26 cellular contexts compared by ENCODE assay signal in the genomic region with DNA sequence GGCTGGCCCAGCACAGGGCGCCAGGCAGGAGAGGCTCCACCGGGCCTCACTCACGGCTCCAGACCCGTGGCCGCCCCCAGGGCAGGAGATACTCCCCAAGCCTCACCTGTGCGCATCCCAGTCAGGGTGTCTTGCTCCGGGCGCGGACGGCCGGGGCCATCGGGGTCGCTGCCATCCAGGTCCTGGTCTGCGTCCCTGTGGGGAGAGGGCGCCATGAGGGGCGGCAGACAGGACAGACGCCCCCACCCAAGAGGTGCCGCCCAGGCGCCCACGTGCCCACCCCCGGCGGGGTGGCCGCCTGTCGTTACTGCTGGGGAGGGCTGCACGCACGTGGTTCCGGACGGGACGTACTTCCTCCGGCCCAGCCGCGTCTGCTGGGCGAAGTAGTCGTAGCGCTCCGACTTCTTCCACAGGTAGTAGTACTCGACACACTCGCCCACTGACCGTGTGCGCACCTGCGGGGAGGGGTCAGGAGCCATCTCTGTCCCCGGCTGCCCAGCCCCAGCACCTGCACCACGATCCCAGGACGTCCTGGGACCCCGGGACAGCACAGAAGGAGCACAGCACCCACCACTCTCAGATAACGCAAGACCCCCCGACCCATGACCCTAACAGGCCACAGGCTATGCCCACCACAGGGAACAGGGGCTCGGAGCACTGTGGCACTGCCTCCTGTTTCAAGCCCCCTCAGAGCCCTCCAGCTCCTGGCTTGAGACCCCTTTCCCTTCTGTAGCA. TPM values are rescaled to one million over a fixed set of nuclear protein-coding genes. Genes with fewer than 3 reads are reported as not detected.
DNase-seq lines count a peak whose midpoint lies in the region; ATAC-seq and TF ChIP-seq lines count a peak whose summit lies in the region.
"Had no signal": no experiment of that assay in that cellular context is flagged by ENCODE, and none has a peak within 500 bp of the region (broad histone marks: within the 10 kb centered on the region; RNA-seq: fewer than 3 reads in every experiment).

No MANE protein-coding gene starts in this region.

- no peak overlapping the region for H2AFZ ChIP-seq in parathyroid adenoma

- intact Hi-C loops in Right ventricle myocardium superior (cut with DNase I), result no loop called here
- intact Hi-C loops in left ventricle myocardium superior (cut with micrococcal nuclease), result no loop called here
- intact Hi-C loops in esophagus muscularis mucosa (cut with DNase I), result no loop called here
- intact Hi-C loops in Calu3 (cut with micrococcal nuclease; ENCODE audit: unreplicated experiment), result no loop called here
- intact Hi-C loops in activated CD4-positive, alpha-beta memory T cell treated with anti-CD3 and anti-CD28 coated beads for 36 hours (cut with micrococcal nuclease), result no loop called here

- CTCF ChIA-PET in Calu3 (lab: Charles Lee), result no interaction called here
- CTCF ChIA-PET in activated CD4-positive, alpha-beta memory T cell treated with anti-CD3 and anti-CD28 coated beads for 36 hours (lab: Charles Lee), result no interaction called here

- H3K9me3 Mint-ChIP-seq in Calu3 (ENCODE audit: low read depth, unreplicated experiment), result no peaks in the 10 kb centered on the region
- no peaks in the 10 kb centered on the region for H3K9me3 Mint-ChIP-seq in activated CD4-positive, alpha-beta memory T cell treated with anti-CD3 and anti-CD28 coated beads for 36 hours
- H3K9me3 Mint-ChIP-seq: activated naive CD4-positive, alpha-beta T cell treated with anti-CD3 and anti-CD28 coated beads, Interleukin-2, amount 50 U/mL, for 24 hours; activated T-helper 17 cell treated with anti-CD3 and anti-CD28 coated beads, Interleukin-2, amount 50 U/mL, for 72 hours; brain; naive B cell; stimulated activated effector memory CD8-positive, alpha-beta T cell treated with anti-CD3 and anti-CD28 coated beads, Interleukin-12 subunit alpha, Interleukin-12 subunit beta, amount 100 ng/mL, for 72 hours had no signal

- WGBS in esophagus muscularis mucosa, result 92% methylated on average over 22 of the region's 48 CpGs
- WGBS in upper lobe of left lung, 2 donors, result 84 to 98% methylated on average over 6 to 46 of the region's 48 CpGs

- H3K9ac ChIP-seq in parathyroid adenoma, result no peak overlapping the region

- TF ChIP-seq POLR2A in esophagus muscularis mucosa (IDR thresholded peaks at IDR 0.05; ENCODE audit: low read depth), result no peak
- no peak for TF ChIP-seq POLR2A in upper lobe of left lung (IDR thresholded peaks at IDR 0.05)

- H3K4me2 ChIP-seq in parathyroid adenoma (ENCODE audit: low read length), result no peak overlapping the region

- H3K27ac ChIP-seq in esophagus muscularis mucosa (replicated peaks in 1 of 4) (peak overlapping the region in 3 of 4 donors; percentile 19 to 27 (median 23)), parathyroid adenoma (peak overlapping the region; percentile 15), upper lobe of left lung (peak overlapping the region; percentile 83 to 91 (median 86))
- H3K27ac ChIP-seq: neutrophil had no signal

- DNase-seq in Right ventricle myocardium superior (no peak), left ventricle myocardium superior (no peak), esophagus muscularis mucosa (ENCODE audit: extremely low spot score) (no peak), upper lobe of left lung (peak in 1 of 2 donors; percentile 81), NK-92 (lab: John Stamatoyannopoulos, UW; ENCODE audit: unreplicated experiment) (no peak), Calu3 (no peak)
- DNase-seq in activated CD4-positive, alpha-beta memory T cell treated with anti-CD3 and anti-CD28 coated beads for 36 hours, result no peak
- DNase-seq: activated CD4-positive, alpha-beta T cell treated with anti-CD3 and anti-CD28 coated beads for 1 hour; activated CD8-positive, alpha-beta T cell treated with anti-CD3 and anti-CD28 coated beads, Interleukin-2, amount 10 ng/mL, durations not matched to agents 7 days and 5 days; amniotic stem cell; hippocampal formation; midbrain; naive B cell; NCI-H1930; NCI-H2171 treated with DMSO at 0.1 percent for 48 hours; NCI-H524 treated with DMSO at 0.1 percent for 48 hours; PC-3 had no signal

- H3K36me3 ChIP-seq in esophagus muscularis mucosa (peaks cover 53 to 78% (median 76%) of the 10 kb centered on the region in 4 donors), parathyroid adenoma (ENCODE audit: control insufficient read depth, insufficient read depth, low read length) (no peaks in the 10 kb centered on the region), upper lobe of left lung (peaks cover 19 to 74% (median 58%) of the 10 kb centered on the region in 4 donors)
- H3K36me3 ChIP-seq: neutrophil had no signal

- H3K36me3 Mint-ChIP-seq in Calu3 (ENCODE audit: insufficient read depth, unreplicated experiment), result peaks cover 22% of the 10 kb centered on the region
- H3K36me3 Mint-ChIP-seq in activated CD4-positive, alpha-beta memory T cell treated with anti-CD3 and anti-CD28 coated beads for 36 hours, result peaks cover 16% of the 10 kb centered on the region

- POLR2A ChIA-PET in activated CD4-positive, alpha-beta memory T cell treated with anti-CD3 and anti-CD28 coated beads for 36 hours (lab: Charles Lee), result no interaction called here

- TF ChIP-seq EP300 in esophagus muscularis mucosa (IDR thresholded peaks at IDR 0.05) (no peak), upper lobe of left lung (IDR thresholded peaks at IDR 0.05) (no peak)

- peaks cover 6 to 15% (median 11%) of the 10 kb centered on the region in 4 donors for H3K4me1 ChIP-seq in esophagus muscularis mucosa
- H3K4me1 ChIP-seq in parathyroid adenoma, result no peaks in the 10 kb centered on the region
- H3K4me1 ChIP-seq in upper lobe of left lung, result peaks cover 8 to 16% (median 14%) of the 10 kb centered on the region in 4 donors
- H3K4me1 ChIP-seq: HAP-1 had no signal

- H3K27ac Mint-ChIP-seq in Calu3 (ENCODE audit: unreplicated experiment), result no peak overlapping the region
- no peak overlapping the region for H3K27ac Mint-ChIP-seq in activated CD4-positive, alpha-beta memory T cell treated with anti-CD3 and anti-CD28 coated beads for 36 hours
- H3K27ac Mint-ChIP-seq: activated CD8-positive, alpha-beta T cell treated with anti-CD3 and anti-CD28 coated beads, Interleukin-2, amount 10 ng/mL, durations not matched to agents 7 days and 5 days; activated T-helper 17 cell treated with anti-CD3 and anti-CD28 coated beads, Interleukin-2, amount 50 U/mL, for 72 hours; naive B cell; stimulated activated effector memory CD8-positive, alpha-beta T cell treated with anti-CD3 and anti-CD28 coated beads, Interleukin-12 subunit alpha, Interleukin-12 subunit beta, amount 100 ng/mL, for 72 hours had no signal

- H3K4me3 ChIP-seq in esophagus muscularis mucosa (peak overlapping the region; percentile 31 to 54 (median 42)), parathyroid adenoma (ENCODE audit: low read depth, low read length) (no peak overlapping the region), upper lobe of left lung (peak overlapping the region in 3 of 4 donors; percentile 48 to 60 (median 52))
- H3K4me3 ChIP-seq: HAP-1 had no signal

- no peaks in the 10 kb centered on the region for H3K27me3 ChIP-seq in esophagus muscularis mucosa
- no peaks in the 10 kb centered on the region for H3K27me3 ChIP-seq in parathyroid adenoma (ENCODE audit: control insufficient read depth, insufficient read depth, low read length)
- H3K27me3 ChIP-seq in upper lobe of left lung, result no peaks in the 10 kb centered on the region
- H3K27me3 ChIP-seq: dorsolateral prefrontal cortex, neutrophil had no signal

- no TSS peak for BruUV-seq in Calu3 (replicated peaks; lab: Mats Ljungman, UMichigan)

- ATAC-seq in Right ventricle myocardium superior (ENCODE audit: poor library complexity), result peak; percentile 23
- no peak for ATAC-seq in left ventricle myocardium superior
- no peak for ATAC-seq in upper lobe of left lung (ENCODE audit: low FRiP score in 2 of 2)
- ATAC-seq: activated CD8-positive, alpha-beta T cell treated with anti-CD3 and anti-CD28 coated beads, Interleukin-2, amount 10 ng/mL, durations not matched to agents 7 days and 5 days; activated T-helper 17 cell treated with anti-CD3 and anti-CD28 coated beads, Interleukin-2, amount 50 U/mL, for 72 hours; PC-3; stimulated activated effector memory CD8-positive, alpha-beta T cell treated with anti-CD3 and anti-CD28 coated beads, Interleukin-12 subunit alpha, Interleukin-12 subunit beta, amount 100 ng/mL, for 72 hours had no signal

- no peak for TF ChIP-seq CTCF in esophagus muscularis mucosa (IDR thresholded peaks at IDR 0.05)
- TF ChIP-seq CTCF in parathyroid adenoma (IDR thresholded peaks at IDR 0.05), result no peak
- peak in 1 of 6 experiments; percentile 11 for TF ChIP-seq CTCF in upper lobe of left lung (IDR thresholded peaks at IDR 0.05)
- no peak for TF ChIP-seq CTCF in Calu3 (IDR thresholded peaks at IDR 0.05; ENCODE audit: unreplicated experiment)

- no peaks in the 10 kb centered on the region for H3K27me3 Mint-ChIP-seq in Calu3 (ENCODE audit: unreplicated experiment)
- no peaks in the 10 kb centered on the region for H3K27me3 Mint-ChIP-seq in activated CD4-positive, alpha-beta memory T cell treated with anti-CD3 and anti-CD28 coated beads for 36 hours
- H3K27me3 Mint-ChIP-seq: activated naive CD4-positive, alpha-beta T cell treated with anti-CD3 and anti-CD28 coated beads, Interleukin-2, amount 50 U/mL, for 24 hours; activated T-helper 17 cell treated with anti-CD3 and anti-CD28 coated beads, Interleukin-2, amount 50 U/mL, for 72 hours; brain; naive B cell had no signal

- no peaks in the 10 kb centered on the region for H3K9me3 ChIP-seq in esophagus muscularis mucosa
- no peaks in the 10 kb centered on the region for H3K9me3 ChIP-seq in parathyroid adenoma (ENCODE audit: control insufficient read depth, low read length)
- no peaks in the 10 kb centered on the region for H3K9me3 ChIP-seq in upper lobe of left lung
- H3K9me3 ChIP-seq: HAP-1, neutrophil had no signal

- H3K79me2 ChIP-seq in parathyroid adenoma, result peaks cover 3% of the 10 kb centered on the region

- no peaks in the 10 kb centered on the region for H3K4me1 Mint-ChIP-seq in Calu3 (ENCODE audit: low read depth, unreplicated experiment)
- no peaks in the 10 kb centered on the region for H3K4me1 Mint-ChIP-seq in activated CD4-positive, alpha-beta memory T cell treated with anti-CD3 and anti-CD28 coated beads for 36 hours (ENCODE audit: low read depth)
- H3K4me1 Mint-ChIP-seq: activated T-helper 17 cell treated with anti-CD3 and anti-CD28 coated beads, Interleukin-2, amount 50 U/mL, for 72 hours; brain; stimulated activated effector memory CD8-positive, alpha-beta T cell treated with anti-CD3 and anti-CD28 coated beads, Interleukin-12 subunit alpha, Interleukin-12 subunit beta, amount 100 ng/mL, for 72 hours had no signal

- no peak overlapping the region for H3K4me3 Mint-ChIP-seq in Calu3 (ENCODE audit: low read depth, unreplicated experiment)
- no peak overlapping the region for H3K4me3 Mint-ChIP-seq in activated CD4-positive, alpha-beta memory T cell treated with anti-CD3 and anti-CD28 coated beads for 36 hours
- H3K4me3 Mint-ChIP-seq: activated CD8-positive, alpha-beta T cell treated with anti-CD3 and anti-CD28 coated beads, Interleukin-2, amount 10 ng/mL, durations not matched to agents 7 days and 5 days; activated naive CD4-positive, alpha-beta T cell treated with anti-CD3 and anti-CD28 coated beads, Interleukin-2, amount 50 U/mL, for 24 hours; activated T-helper 17 cell treated with anti-CD3 and anti-CD28 coated beads, Interleukin-2, amount 50 U/mL, for 72 hours; naive B cell; stimulated activated effector memory CD8-positive, alpha-beta T cell treated with anti-CD3 and anti-CD28 coated beads, Interleukin-12 subunit alpha, Interleukin-12 subunit beta, amount 100 ng/mL, for 72 hours had no signal

RNA-seq across cellular contexts. Expression of a gene that starts 17.4 kb away (rescaled TPM):
- total RNA-seq in Right ventricle myocardium superior (0.56 TPM), left ventricle myocardium superior (0.27 TPM), esophagus muscularis mucosa (1 to 10 TPM; 2.1 to 9.1 (median 5.0) TPM), upper lobe of left lung (10 to 100 TPM in 4 of 6 donors, 1 to 10 TPM in 2; 7.1 to 50.1 (median 16.7) TPM), Calu3 (2022) (113 and 126 TPM in 2 replicates)
- total RNA-seq in activated CD4-positive, alpha-beta memory T cell treated with anti-CD3 and anti-CD28 coated beads for 36 hours, result under 1 TPM; 0.51 to 0.67 TPM
- total RNA-seq: activated CD8-positive, alpha-beta T cell treated with anti-CD3 and anti-CD28 coated beads, Interleukin-2, amount 10 ng/mL, durations not matched to agents 7 days and 5 days; PC-3; T-helper 2 cell treated with Interferon-gamma antibody and Interleukin-4, amounts not matched to agents 100 ng/mL and 5 ng/mL, for 36 hours had no signal

RNA-seq across cellular contexts. Expression of a gene that starts 36.0 kb away (rescaled TPM):
- total RNA-seq in Right ventricle myocardium superior (18.3 TPM), left ventricle myocardium superior (20.0 TPM), esophagus muscularis mucosa (10 to 100 TPM; 11.6 to 26.4 (median 18.9) TPM), upper lobe of left lung (10 to 100 TPM; 16.4 to 64.8 (median 31.7) TPM), Calu3 (2022) (22.8 and 28.4 TPM in 2 replicates)
- 10 to 100 TPM; 22.1 to 23.1 TPM for total RNA-seq in activated CD4-positive, alpha-beta memory T cell treated with anti-CD3 and anti-CD28 coated beads for 36 hours
- total RNA-seq: PC-3 had no signal

Comparison
In these comparisons a context has a peak if more than half of its experiments do, and no peak if none do; other contexts are left out.
1. H3K27ac ChIP-seq: peak in every context shown above with its lines; median percentile 86 in upper lobe of left lung; 23 in esophagus muscularis mucosa; 15 in parathyroid adenoma.